In the genomic region with DNA sequence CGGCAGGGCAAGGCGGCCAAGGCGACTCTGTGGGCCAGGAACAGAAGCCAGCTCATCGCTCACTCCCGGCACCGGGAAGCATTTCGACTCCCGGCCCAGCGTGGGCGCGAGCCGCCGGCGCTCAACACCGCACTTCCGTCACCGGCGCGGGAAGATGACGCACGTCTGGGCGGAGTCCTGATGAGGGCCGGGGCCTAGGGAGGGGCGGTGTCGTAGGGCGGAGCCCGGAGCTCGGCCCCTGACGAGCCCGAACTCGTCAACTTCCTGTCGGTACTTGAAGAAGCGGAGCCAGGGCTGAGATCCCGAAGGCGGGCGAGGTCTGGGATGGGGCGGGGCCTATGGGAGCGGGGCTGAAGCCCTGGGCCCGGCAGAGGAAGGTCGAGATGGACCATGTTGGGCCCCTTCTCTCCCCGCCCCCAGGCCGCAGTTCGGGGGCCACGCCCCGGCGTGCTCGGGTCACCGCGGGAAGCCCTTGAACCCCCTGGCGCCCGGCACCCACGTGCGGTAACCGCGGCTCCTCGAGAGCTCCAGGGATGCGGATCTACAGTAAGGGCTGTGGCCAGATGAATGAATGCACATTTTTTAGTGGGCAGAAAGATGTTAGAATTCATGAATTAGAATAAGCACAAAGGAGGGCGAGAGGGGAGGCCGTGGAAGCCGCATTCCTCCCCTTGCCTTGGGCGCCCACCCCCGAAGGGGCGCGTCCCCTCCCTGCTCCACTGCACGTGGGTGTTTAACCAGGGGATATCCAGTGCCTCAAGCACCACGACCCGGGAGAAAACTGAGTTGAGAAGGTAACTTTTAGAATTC, we compare ENCODE assay signal across 8 cellular contexts. TPM values are rescaled to one million over a fixed set of nuclear protein-coding genes. Genes with fewer than 3 reads are reported as not detected.
A peak's percentile ranks its signal among the peaks of the same experiment; 100 is the strongest.
DNase-seq lines count a peak whose midpoint lies in the region; ATAC-seq, FAIRE-seq and TF ChIP-seq lines count a peak whose summit lies in the region.

A gene with protein sequence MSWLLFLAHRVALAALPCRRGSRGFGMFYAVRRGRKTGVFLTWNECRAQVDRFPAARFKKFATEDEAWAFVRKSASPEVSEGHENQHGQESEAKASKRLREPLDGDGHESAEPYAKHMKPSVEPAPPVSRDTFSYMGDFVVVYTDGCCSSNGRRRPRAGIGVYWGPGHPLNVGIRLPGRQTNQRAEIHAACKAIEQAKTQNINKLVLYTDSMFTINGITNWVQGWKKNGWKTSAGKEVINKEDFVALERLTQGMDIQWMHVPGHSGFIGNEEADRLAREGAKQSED (minus strand): TSS at position 129 of the 810 bp plus-strand sequence. CDS start 73 bp downstream, at position 56.

- H4K20me1 ChIP-seq in OCI-LY3 (ENCODE audit: insufficient read depth, low read length) = no peaks in the 10 kb centered on the region

- 0 to 1% methylated on average over 45 to 55 of the region's 67 CpGs for WGBS in mesodermal cell (ENCODE audit: insufficient coverage in 2 of 2), 2 experiments

- no peaks in the 10 kb centered on the region for H3K27me3 ChIP-seq in OCI-LY3 (ENCODE audit: low read depth, low read length)

- TF ChIP-seq CTCF in OCI-LY3 (IDR thresholded peaks at IDR 0.05; ENCODE audit: low read depth, low read length) = no peak

- DNase-seq in D341Med (ENCODE audit: low spot score) = peak; percentile 98
- peak; percentile 98 for DNase-seq in HuH-7 (ENCODE audit: low spot score)
- peak; percentile 100 for DNase-seq in activated CD8-positive, alpha-beta memory T cell treated with anti-CD3 and anti-CD28 coated beads, Interleukin-2, amount 50 U/mL, for 48 hours
- DNase-seq in stimulated activated CD8-positive, alpha-beta memory T cell treated with anti-CD3 and anti-CD28 coated beads, Interleukin-15, amount 100 ng/mL, for 4 hours (ENCODE audit: low read depth in 2 of 2) = peak; percentile 97 to 98

- H3K27ac ChIP-seq in OCI-LY3 (ENCODE audit: low read length) (peak within 1 kb of the TSS; percentile 82), mesodermal cell (ENCODE audit: low read depth, low read length, severe bottlenecking) (peak within 1 kb of the TSS; percentile 91)

- H3K4me3 ChIP-seq in OCI-LY3 (ENCODE audit: low read length) (peak within 1 kb of the TSS; percentile 98), mesodermal cell (ENCODE audit: extremely low read depth, insufficient read depth, low read length, poor library complexity, severe bottlenecking) (peak within 1 kb of the TSS; percentile 95)

- ATAC-seq in GM21515 (IDR thresholded peaks at IDR 0.05; ENCODE audit: unreplicated experiment) = peak; percentile 97

- H2AFZ ChIP-seq in OCI-LY3 (ENCODE audit: low read depth, low read length) = peak within 1 kb of the TSS; percentile 87

- FAIRE-seq in endometrium (lab: Jason Lieb, UNC) = peak; percentile 95

- H3K4me1 ChIP-seq in OCI-LY3 (ENCODE audit: low read length) (peaks cover 14% of the 10 kb centered on the region), mesodermal cell (ENCODE audit: control insufficient read depth, insufficient read depth, low read length, poor library complexity, severe bottlenecking) (peaks cover 3% of the 10 kb centered on the region)

- H3K36me3 ChIP-seq in OCI-LY3 (replicated peaks; ENCODE audit: low read depth, low read length) (peaks cover 50% of the 10 kb centered on the region), mesodermal cell (ENCODE audit: control insufficient read depth, insufficient read depth, low read length) (peaks cover 38% of the 10 kb centered on the region)

- H3K79me2 ChIP-seq in OCI-LY3 (ENCODE audit: low read length) = peaks cover 59% of the 10 kb centered on the region

- H3K9ac ChIP-seq in OCI-LY3 (ENCODE audit: low read length) = peak within 1 kb of the TSS; percentile 90

- H3K9me3 ChIP-seq in OCI-LY3 (ENCODE audit: insufficient read depth, low read length) (no peaks in the 10 kb centered on the region), mesodermal cell (ENCODE audit: control insufficient read depth, low read length) (no peaks in the 10 kb centered on the region)

- H3K4me2 ChIP-seq in OCI-LY3 (ENCODE audit: low read length) = peak within 1 kb of the TSS; percentile 98

RNA-seq across cellular contexts. Expression of the gene that starts here (rescaled TPM):
- 23.2 TPM for polyA plus RNA-seq in mesodermal cell (2013, experiment 1 of 2)
- 20.8 TPM for polyA plus RNA-seq in mesodermal cell (2013, experiment 2 of 2)

Comparison
In these comparisons a context has a peak if more than half of its experiments do, and no peak if none do; other contexts are left out.
1. Peak in every context shown above with its lines: DNase-seq, ATAC-seq, H3K4me3 ChIP-seq and H3K27ac ChIP-seq.